ENCODE assay signal across 13 cellular contexts in the genomic region with DNA sequence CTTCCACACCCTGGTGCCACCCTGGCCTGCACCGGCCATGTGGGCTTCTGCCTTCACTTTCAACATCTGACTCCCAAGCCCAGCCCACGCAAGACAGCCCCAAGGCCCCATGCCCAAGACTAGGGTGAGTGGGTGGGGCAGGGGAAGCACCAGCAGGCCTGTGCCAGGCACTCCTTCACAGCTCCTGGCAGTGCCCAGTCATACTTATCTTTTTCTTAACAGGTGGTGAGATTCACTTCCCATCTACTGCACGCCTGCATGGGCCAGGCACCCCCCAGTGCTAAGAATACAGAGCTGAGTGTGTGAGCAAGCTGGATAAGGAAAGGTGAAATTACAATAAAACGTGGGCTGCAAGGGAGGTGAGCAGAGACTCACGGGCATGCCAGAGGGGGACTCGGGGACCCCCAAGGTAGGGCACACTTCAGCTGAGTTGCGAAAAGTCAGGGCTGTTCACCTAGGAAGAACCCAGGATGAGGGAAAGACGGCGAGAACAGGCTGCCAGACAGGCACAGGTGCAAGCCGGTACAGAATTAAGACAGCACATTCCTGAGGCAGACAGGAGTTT. TPM values are rescaled to one million over a fixed set of nuclear protein-coding genes. Genes with fewer than 3 reads are reported as not detected.
A peak's percentile ranks its signal among the peaks of the same experiment; 100 is the strongest.
DNase-seq lines count a peak whose midpoint lies in the region; ATAC-seq and TF ChIP-seq lines count a peak whose summit lies in the region.
"Had no signal": no experiment of that assay in that cellular context is flagged by ENCODE, and none has a peak within 500 bp of the region (broad histone marks: within the 10 kb centered on the region; RNA-seq: fewer than 3 reads in every experiment).

No MANE protein-coding gene starts in this region.

- intact Hi-C loops in ascending aorta (cut with DNase I) (no loop called here), left lung (cut with DNase I) (no loop called here)

- TF ChIP-seq CTCF in ascending aorta (IDR thresholded peaks at IDR 0.05) (no peak), left lung (IDR thresholded peaks at IDR 0.05) (no peak)

- peak overlapping the region; percentile 89 to 91 for H3K27ac ChIP-seq in ascending aorta
- H3K27ac ChIP-seq in left lung, result peak overlapping the region; percentile 57 to 59

- DNase-seq in ascending aorta (ENCODE audit: low spot score in 2 of 2) (peak in 1 of 2 donors; percentile 66), left lung (no peak), DMS153 treated with DMSO at 0.1 percent for 48 hours (lab: John Stamatoyannopoulos, UW; ENCODE audit: unreplicated experiment) (no peak), HuH-7.5 (ENCODE audit: low spot score) (no peak), dermis blood vessel endothelial cell (no peak)
- DNase-seq: activated CD8-positive, alpha-beta T cell treated with anti-CD3 and anti-CD28 coated beads for 36 hours; DMS79 treated with DMSO at 0.1 percent for 48 hours; glutamatergic neuron; NCI-H510A; T-helper 9 cell had no signal

- H3K27me3 ChIP-seq in ascending aorta (no peaks in the 10 kb centered on the region), left lung (no peaks in the 10 kb centered on the region), skeletal muscle satellite cell (ENCODE audit: control insufficient read depth, insufficient read depth, low read length) (no peaks in the 10 kb centered on the region)

- H3K36me3 ChIP-seq in ascending aorta (no peaks in the 10 kb centered on the region), left lung (peaks cover 0 to 7% of the 10 kb centered on the region in 2 donors), skeletal muscle satellite cell (ENCODE audit: insufficient read depth, low read length) (peaks cover 6% of the 10 kb centered on the region)

- peak overlapping the region; percentile 63 for H3K9ac ChIP-seq in skeletal muscle satellite cell (ENCODE audit: low read depth, low read length)

- H3K4me1 ChIP-seq in ascending aorta, result peaks cover 19 to 64% of the 10 kb centered on the region in 2 donors
- peaks cover 9 to 16% of the 10 kb centered on the region in 2 donors for H3K4me1 ChIP-seq in left lung
- peaks cover 69% of the 10 kb centered on the region for H3K4me1 ChIP-seq in skeletal muscle satellite cell (ENCODE audit: control insufficient read depth, insufficient read depth, low read length)

- no peaks in the 10 kb centered on the region for H3K9me3 ChIP-seq in ascending aorta
- H3K9me3 ChIP-seq in left lung, result no peaks in the 10 kb centered on the region
- no peaks in the 10 kb centered on the region for H3K9me3 ChIP-seq in skeletal muscle satellite cell (replicated peaks; ENCODE audit: low read length)

- ATAC-seq in GM19463 (IDR thresholded peaks at IDR 0.05; ENCODE audit: unreplicated experiment), result peak; percentile 76
- no peak for ATAC-seq in left lung
- no peak for ATAC-seq in GM21423 (IDR thresholded peaks at IDR 0.05; ENCODE audit: unreplicated experiment)
- ATAC-seq: activated CD8-positive, alpha-beta T cell treated with anti-CD3 and anti-CD28 coated beads for 36 hours had no signal

- H3K4me3 ChIP-seq in ascending aorta (peak overlapping the region in 1 of 2 donors; percentile 3), left lung (no peak overlapping the region), skeletal muscle satellite cell (ENCODE audit: low read length) (no peak overlapping the region)

- H3K4me2 ChIP-seq in skeletal muscle satellite cell (ENCODE audit: low read length), result peak overlapping the region; percentile 67

RNA-seq across cellular contexts. Expression of a gene that starts 55.6 kb away (rescaled TPM):
- 756 TPM for total RNA-seq in ascending aorta
- 1,000 to 10,000 TPM in 1 of 2 donors, 100 to 1,000 TPM in 1; 418 to 1,057 TPM for total RNA-seq in left lung
- 112 and 149 TPM in 2 replicates for total RNA-seq in skeletal muscle satellite cell (2012; rRNA removed)
- total RNA-seq in dermis blood vessel endothelial cell, result 1,485 and 1,882 TPM in 2 replicates
- total RNA-seq: activated CD8-positive, alpha-beta T cell treated with anti-CD3 and anti-CD28 coated beads for 36 hours had no signal

RNA-seq across cellular contexts. Expression of a gene that starts 55.8 kb away (rescaled TPM):
- total RNA-seq in ascending aorta (1,227 TPM), left lung (100 to 1,000 TPM; 343 to 638 TPM), dermis blood vessel endothelial cell (1,112 and 1,320 TPM in 2 replicates)
- total RNA-seq in skeletal muscle satellite cell (2012; rRNA removed), result 75.5 and 113 TPM in 2 replicates
- total RNA-seq: activated CD8-positive, alpha-beta T cell treated with anti-CD3 and anti-CD28 coated beads for 36 hours had no signal
